In the genomic region with DNA sequence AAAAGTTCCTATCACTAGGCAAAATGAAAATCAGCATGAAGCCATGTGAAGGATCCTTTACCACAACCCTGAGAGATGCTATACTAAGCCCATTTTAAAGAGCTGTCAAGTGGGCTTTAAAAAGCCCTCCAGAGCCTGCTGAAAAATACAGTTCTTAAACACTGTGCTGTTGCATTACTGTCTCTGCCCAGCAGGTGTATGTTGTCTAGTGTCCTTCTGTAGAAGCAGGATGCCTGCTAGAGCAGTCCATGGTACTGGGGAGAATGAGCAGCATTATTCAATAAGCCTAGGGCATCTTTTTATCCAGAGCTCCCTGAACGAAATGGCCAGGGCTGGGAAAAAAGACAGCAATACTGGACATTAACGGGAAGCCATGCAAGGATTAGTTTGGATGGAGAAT, we compare ENCODE assay signal across 9 cellular contexts.
DNase-seq lines count a peak whose midpoint lies in the region; ATAC-seq and TF ChIP-seq lines count a peak whose summit lies in the region.
"Had no signal": no experiment of that assay in that cellular context is flagged by ENCODE, and none has a peak within 500 bp of the region (broad histone marks: within the 10 kb centered on the region; RNA-seq: fewer than 3 reads in every experiment).

No MANE protein-coding gene starts in this region.

- H3K4me3 ChIP-seq in cardiac fibroblast (replicated peaks in 1 of 2; ENCODE audit: low read depth in 2 of 2, low read length in 2 of 2): no peak overlapping the region
- H3K4me3 ChIP-seq: SJSA1 had no signal

- TF ChIP-seq CTCF in cardiac fibroblast (IDR thresholded peaks at IDR 0.05; ENCODE audit: low read depth, low read length): peak; percentile 64

- DNase-seq in ELF-1 (ENCODE audit: low read depth, low spot score) (peak; percentile 38), M059J (ENCODE audit: low read depth) (peak; percentile 47), cardiac fibroblast (ENCODE audit: low read depth in 2 of 2) (peak; percentile 47 to 50), GM19240 (ENCODE audit: insufficient read length, low spot score) (no peak), T1000 (lab: John Stamatoyannopoulos, UW) (no peak), pons (ENCODE audit: low spot score) (no peak)
- DNase-seq in effector CD8-positive, alpha-beta T cell (lab: John Stamatoyannopoulos, UW): no peak

- ATAC-seq in GM21825 (IDR thresholded peaks at IDR 0.05; ENCODE audit: unreplicated experiment): peak; percentile 65

Comparison
In these comparisons a context has a peak if more than half of its experiments do, and no peak if none do; other contexts are left out.
1. DNase-seq: peak in ELF-1 (single experiment), M059J (single experiment) and cardiac fibroblast (2 of 2); none in effector CD8-positive, alpha-beta T cell (single experiment), GM19240 (single experiment), T1000 (single experiment) and pons (single experiment).